ENCODE assay signal across 9 cellular contexts in the genomic region with DNA sequence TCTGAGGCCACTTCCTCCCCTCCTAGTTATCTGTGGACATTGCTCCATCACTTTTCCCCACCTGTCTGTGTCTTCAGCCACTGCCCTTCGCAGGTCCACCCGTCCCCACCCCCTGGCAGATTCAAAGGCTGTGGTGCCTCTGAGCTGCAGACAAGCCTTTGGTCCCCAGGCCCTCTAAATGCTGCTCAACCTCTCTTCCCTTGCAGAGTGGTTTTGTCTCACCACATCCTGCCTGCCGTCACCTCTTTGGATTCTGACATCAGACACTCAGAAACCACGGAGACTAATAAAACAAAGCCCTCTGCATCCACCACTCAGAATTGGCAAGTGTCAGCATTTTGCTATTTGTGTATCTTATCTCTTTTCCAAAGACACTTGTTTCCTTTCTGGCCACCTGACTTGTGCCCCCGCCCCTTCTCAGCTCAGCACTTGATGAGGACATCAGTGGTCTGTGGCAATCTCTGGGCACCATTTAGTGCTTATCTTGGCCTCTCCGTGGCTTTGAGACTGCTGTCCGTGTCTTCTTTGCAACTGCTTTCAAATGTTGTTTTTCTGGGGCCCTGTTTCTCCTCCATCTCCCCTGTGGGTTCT. TPM values are rescaled to one million over a fixed set of nuclear protein-coding genes. Genes with fewer than 3 reads are reported as not detected.
DNase-seq lines count a peak whose midpoint lies in the region; ATAC-seq and TF ChIP-seq lines count a peak whose summit lies in the region.
"Had no signal": no experiment of that assay in that cellular context is flagged by ENCODE, and none has a peak within 500 bp of the region (broad histone marks: within the 10 kb centered on the region; RNA-seq: fewer than 3 reads in every experiment).

No MANE protein-coding gene starts in this region.

- no peaks in the 10 kb centered on the region for H3K36me3 ChIP-seq in WERI-Rb-1

- H3K9me3 ChIP-seq in WERI-Rb-1 (ENCODE audit: severe bottlenecking): no peaks in the 10 kb centered on the region

- H3K9me3 Mint-ChIP-seq in activated naive CD8-positive, alpha-beta T cell treated with anti-CD3 and anti-CD28 coated beads, Interleukin-2, amount 10 ng/mL, durations not matched to agents 7 days and 5 days: peaks cover 7% of the 10 kb centered on the region
- H3K9me3 Mint-ChIP-seq in naive thymus-derived CD8-positive, alpha-beta T cell: peaks cover 0 to 22% (median 15%) of the 10 kb centered on the region in 9 donors

- ATAC-seq in GM19035 (IDR thresholded peaks at IDR 0.05; ENCODE audit: unreplicated experiment) (peak; percentile 95), HG03378 (IDR thresholded peaks at IDR 0.05; ENCODE audit: unreplicated experiment) (peak; percentile 95)
- peak; percentile 90 for ATAC-seq in activated naive CD8-positive, alpha-beta T cell treated with anti-CD3 and anti-CD28 coated beads, Interleukin-2, amount 10 ng/mL, durations not matched to agents 7 days and 5 days (ENCODE audit: low read depth)
- ATAC-seq in naive thymus-derived CD8-positive, alpha-beta T cell: peak; percentile 89 to 93

- no peak overlapping the region for H3K27ac ChIP-seq in WERI-Rb-1

- peak overlapping the region; percentile 78 for H3K4me3 Mint-ChIP-seq in activated naive CD8-positive, alpha-beta T cell treated with anti-CD3 and anti-CD28 coated beads, Interleukin-2, amount 10 ng/mL, durations not matched to agents 7 days and 5 days
- H3K4me3 Mint-ChIP-seq in naive thymus-derived CD8-positive, alpha-beta T cell: peak overlapping the region; percentile 23 to 80 (median 70)
- H3K4me3 Mint-ChIP-seq: naive B cell had no signal

- peaks cover 9% of the 10 kb centered on the region for H3K36me3 Mint-ChIP-seq in activated naive CD8-positive, alpha-beta T cell treated with anti-CD3 and anti-CD28 coated beads, Interleukin-2, amount 10 ng/mL, durations not matched to agents 7 days and 5 days
- peaks cover 2 to 12% (median 3%) of the 10 kb centered on the region in 3 donors for H3K36me3 Mint-ChIP-seq in naive thymus-derived CD8-positive, alpha-beta T cell

- POLR2A ChIA-PET in activated naive CD8-positive, alpha-beta T cell treated with anti-CD3 and anti-CD28 coated beads, Interleukin-2, amount 10 ng/mL, durations not matched to agents 7 days and 5 days (lab: Charles Lee): interaction anchor here (0.5 to 1.5 kb wide), 5 partner anchors 9 to 1686 kb away, joined by 3 to 7 read pairs (median 4); no protein-coding TSS in a partner anchor
- POLR2A ChIA-PET in naive thymus-derived CD8-positive, alpha-beta T cell (lab: Charles Lee): no interaction called here

- no peak for TF ChIP-seq CTCF in WERI-Rb-1 (IDR thresholded peaks at IDR 0.05; ENCODE audit: low read depth, low read length)

- DNase-seq in AG08396 (ENCODE audit: low spot score) (peak; percentile 86), SW 1271 (lab: John Stamatoyannopoulos, UW) (peak; percentile 77 to 81), WERI-Rb-1 (no peak), DMS114 treated with DMSO at 0.1 percent for 48 hours (lab: John Stamatoyannopoulos, UW; ENCODE audit: unreplicated experiment) (no peak)
- DNase-seq in activated naive CD8-positive, alpha-beta T cell treated with anti-CD3 and anti-CD28 coated beads, Interleukin-2, amount 10 ng/mL, durations not matched to agents 7 days and 5 days: peak; percentile 77
- peak in 9 of 10 donors; percentile 48 to 91 (median 82) for DNase-seq in naive thymus-derived CD8-positive, alpha-beta T cell
- DNase-seq: naive B cell had no signal

- no peaks in the 10 kb centered on the region for H3K27me3 ChIP-seq in WERI-Rb-1 (ENCODE audit: insufficient read depth, low read depth, severe bottlenecking)

- peaks cover 36% of the 10 kb centered on the region for H3K27me3 Mint-ChIP-seq in activated naive CD8-positive, alpha-beta T cell treated with anti-CD3 and anti-CD28 coated beads, Interleukin-2, amount 10 ng/mL, durations not matched to agents 7 days and 5 days
- peaks cover 15 to 57% (median 33%) of the 10 kb centered on the region in 5 donors for H3K27me3 Mint-ChIP-seq in naive thymus-derived CD8-positive, alpha-beta T cell

- peak overlapping the region; percentile 92 for H3K27ac Mint-ChIP-seq in activated naive CD8-positive, alpha-beta T cell treated with anti-CD3 and anti-CD28 coated beads, Interleukin-2, amount 10 ng/mL, durations not matched to agents 7 days and 5 days
- peak overlapping the region; percentile 77 to 98 (median 93) for H3K27ac Mint-ChIP-seq in naive thymus-derived CD8-positive, alpha-beta T cell

- H3K4me3 ChIP-seq in WERI-Rb-1 (ENCODE audit: low read depth, low read length): no peak overlapping the region

- peaks cover 21% of the 10 kb centered on the region for H3K4me1 Mint-ChIP-seq in activated naive CD8-positive, alpha-beta T cell treated with anti-CD3 and anti-CD28 coated beads, Interleukin-2, amount 10 ng/mL, durations not matched to agents 7 days and 5 days
- peaks cover 23 to 29% (median 25%) of the 10 kb centered on the region in 4 donors for H3K4me1 Mint-ChIP-seq in naive thymus-derived CD8-positive, alpha-beta T cell

RNA-seq across cellular contexts. Expression of a gene that starts 7.7 kb away (rescaled TPM):
- 1 to 10 TPM; 1.6 to 2.2 TPM for total RNA-seq in activated naive CD8-positive, alpha-beta T cell treated with anti-CD3 and anti-CD28 coated beads, Interleukin-2, amount 10 ng/mL, durations not matched to agents 7 days and 5 days
- total RNA-seq in naive thymus-derived CD8-positive, alpha-beta T cell: 1 to 10 TPM; 2.8 to 3.6 TPM
- polyA plus RNA-seq in naive thymus-derived CD8-positive, alpha-beta T cell: 1 to 10 TPM in 2 of 3 donors, under 1 TPM in 1; 0.98 to 1.5 (median 1.1) TPM

Comparison
In these comparisons a context has a peak if more than half of its experiments do, and no peak if none do; other contexts are left out.
1. DNase-seq: peak in AG08396 (single experiment), SW 1271 (2 of 2), activated naive CD8-positive, alpha-beta T cell treated with anti-CD3 and anti-CD28 coated beads, Interleukin-2, amount 10 ng/mL, durations not matched to agents 7 days and 5 days (single experiment) and naive thymus-derived CD8-positive, alpha-beta T cell (9 of 10); none in WERI-Rb-1 (single experiment) and DMS114 treated with DMSO at 0.1 percent for 48 hours (single experiment).
2. Peak in every context shown above with its lines, with median percentiles within 50 percentile points of each other: ATAC-seq.